ENCODE assay signal across 8 cellular contexts in genomic region chr15:32536507-32537172, GRCh38. TPM values are rescaled to one million over a fixed set of nuclear protein-coding genes. Genes with fewer than 3 reads are reported as not detected.
DNase-seq lines count a peak whose midpoint lies in the region; ATAC-seq and TF ChIP-seq lines count a peak whose summit lies in the region.
"Not testable (repeated sequence)": the region's sequence is repeated elsewhere in the genome, so short reads cannot be mapped to it uniquely, and the experiment has no call there.

No MANE protein-coding gene starts in this region.

- H3K27me3 Mint-ChIP-seq in CD8-positive, alpha-beta memory T cell; T-helper 2 cell treated with Interferon-gamma antibody and Interleukin-4, amounts not matched to agents 5 μg/mL and 100 μg/mL, for 36 hours (ENCODE audit: low read depth): not testable (repeated sequence)

- not testable (repeated sequence) for H3K4me1 ChIP-seq in CD8-positive, alpha-beta memory T cell (ENCODE audit: insufficient read depth, low read length); adipocyte (ENCODE audit: control insufficient read depth, insufficient read depth, low read length)

- peak overlapping the region; percentile 47 for H3K27ac ChIP-seq in CD8-positive, alpha-beta memory T cell (ENCODE audit: low read depth, low read length)
- not testable (repeated sequence) for H3K27ac ChIP-seq in neural cell (ENCODE audit: low read length)

- not testable (repeated sequence) for H3K9me3 ChIP-seq in CD8-positive, alpha-beta memory T cell (ENCODE audit: low read length); adipocyte (ENCODE audit: control insufficient read depth, low read length); neural cell (ENCODE audit: low read length)

- not testable (repeated sequence) for H3K9me2 ChIP-seq in neural cell (ENCODE audit: insufficient read depth, low read length)

- CTCF ChIA-PET in CD8-positive, alpha-beta memory T cell (lab: Charles Lee), result not testable (repeated sequence)

- intact Hi-C loops in Right ventricle myocardium inferior (cut with DNase I), result not testable (repeated sequence)

- ATAC-seq in GM21515 (IDR thresholded peaks at IDR 0.05; ENCODE audit: unreplicated experiment) (peak; percentile 92), HG03439 (IDR thresholded peaks at IDR 0.05; ENCODE audit: unreplicated experiment) (peak; percentile 82), Right ventricle myocardium inferior (peak; percentile 98)

- not testable (repeated sequence) for H3F3A ChIP-seq in neural cell (ENCODE audit: insufficient read depth, low read length, poor library complexity, severe bottlenecking)

- POLR2A ChIA-PET in CD8-positive, alpha-beta memory T cell (lab: Charles Lee), result not testable (repeated sequence)

- H4K20me1 ChIP-seq in neural cell (ENCODE audit: insufficient read depth), result not testable (repeated sequence)

- not testable (repeated sequence) for H3K9me3 Mint-ChIP-seq in CD8-positive, alpha-beta memory T cell; T-helper 2 cell treated with Interferon-gamma antibody and Interleukin-4, amounts not matched to agents 5 μg/mL and 100 μg/mL, for 36 hours

- H3K4me3 Mint-ChIP-seq in CD8-positive, alpha-beta memory T cell, result peak overlapping the region in 6 of 7 donors; percentile 39 to 81 (median 52)
- H3K4me3 Mint-ChIP-seq in T-helper 2 cell treated with Interferon-gamma antibody and Interleukin-4, amounts not matched to agents 5 μg/mL and 100 μg/mL, for 36 hours, result peak overlapping the region; percentile 46

- DNase-seq in CD8-positive, alpha-beta memory T cell, result peak; percentile 3 to 81 (median 65)
- peak; percentile 69 for DNase-seq in T-helper 2 cell treated with Interferon-gamma antibody and Interleukin-4, amounts not matched to agents 5 μg/mL and 100 μg/mL, for 36 hours (ENCODE audit: low spot score)
- DNase-seq in adipocyte (ENCODE audit: low read depth), result peak; percentile 17
- peak; percentile 85 for DNase-seq in Right ventricle myocardium inferior (ENCODE audit: missing footprints)
- DNase-seq in stimulated activated CD8-positive, alpha-beta memory T cell treated with anti-CD3 and anti-CD28 coated beads, Interleukin-2, amount 100 ng/mL, for 1 hour (ENCODE audit: low read depth in 2 of 2), result peak; percentile 0 to 2

- TF ChIP-seq CTCF in neural cell (IDR thresholded peaks at IDR 0.05; ENCODE audit: poor library complexity, severe bottlenecking), result not testable (repeated sequence)

- H3K36me3 ChIP-seq in CD8-positive, alpha-beta memory T cell (ENCODE audit: insufficient read depth, low read length); adipocyte (ENCODE audit: control insufficient read depth, insufficient read depth, low read length, severe bottlenecking); neural cell (ENCODE audit: insufficient read depth, low read length): not testable (repeated sequence)

- not testable (repeated sequence) for H3K27ac Mint-ChIP-seq in CD8-positive, alpha-beta memory T cell; T-helper 2 cell treated with Interferon-gamma antibody and Interleukin-4, amounts not matched to agents 5 μg/mL and 100 μg/mL, for 36 hours

- not testable (repeated sequence) for H3K36me3 Mint-ChIP-seq in CD8-positive, alpha-beta memory T cell; T-helper 2 cell treated with Interferon-gamma antibody and Interleukin-4, amounts not matched to agents 5 μg/mL and 100 μg/mL, for 36 hours (ENCODE audit: low read depth)

- peak overlapping the region; percentile 81 for H3K9ac ChIP-seq in adipocyte (ENCODE audit: low read length)
- not testable (repeated sequence) for H3K9ac ChIP-seq in neural cell (ENCODE audit: low read length)

- not testable (repeated sequence) for H3K4me2 ChIP-seq in neural cell (ENCODE audit: low read length)

- H3K4me3 ChIP-seq in CD8-positive, alpha-beta memory T cell (ENCODE audit: low read length), result not testable (repeated sequence)
- H3K4me3 ChIP-seq in adipocyte (ENCODE audit: low read length), result peak overlapping the region; percentile 76
- peak overlapping the region; percentile 51 for H3K4me3 ChIP-seq in neural cell (ENCODE audit: low read length)

- not testable (repeated sequence) for H2AFZ ChIP-seq in neural cell (ENCODE audit: low read depth, low read length)

- TF ChIP-seq RAD21 in neural cell (conservative IDR thresholded peaks at IDR 0.05), result not testable (repeated sequence)

- not testable (repeated sequence) for H3K27me3 ChIP-seq in CD8-positive, alpha-beta memory T cell (ENCODE audit: insufficient read depth, low read length, poor library complexity, severe bottlenecking); adipocyte (replicated peaks; ENCODE audit: control insufficient read depth, insufficient read depth, low read length); neural cell (ENCODE audit: insufficient read depth, low read depth, low read length)

- TF ChIP-seq EP300 in neural cell (conservative IDR thresholded peaks at IDR 0.05; ENCODE audit: poor library complexity, severe bottlenecking), result not testable (repeated sequence)

- not testable (repeated sequence) for H3K79me2 ChIP-seq in neural cell (replicated peaks; ENCODE audit: insufficient read depth, low read length)

- H3K4me1 Mint-ChIP-seq in CD8-positive, alpha-beta memory T cell; T-helper 2 cell treated with Interferon-gamma antibody and Interleukin-4, amounts not matched to agents 5 μg/mL and 100 μg/mL, for 36 hours (ENCODE audit: low read depth): not testable (repeated sequence)

RNA-seq across cellular contexts. Expression of gene GOLGA8N, which starts 56.6 kb away (rescaled TPM):
- total RNA-seq in CD8-positive, alpha-beta memory T cell, result 1 to 10 TPM in 1 of 2 experiments, under 1 TPM in 1; 0.82 to 1.2 TPM
- polyA plus RNA-seq in CD8-positive, alpha-beta memory T cell, result 0.86 TPM
- 10.3 TPM for total RNA-seq in Right ventricle myocardium inferior
- 0.61 and 0.68 TPM in 2 replicates for polyA plus RNA-seq in neural cell
- 0.35 and 0.97 TPM in 2 replicates for polyA minus RNA-seq in neural cell

Comparison
In these comparisons a context has a peak if more than half of its experiments do, and no peak if none do; other contexts are left out.
1. DNase-seq: peak in every context shown above with its lines; median percentile 85 in Right ventricle myocardium inferior; 69 in T-helper 2 cell treated with Interferon-gamma antibody and Interleukin-4, amounts not matched to agents 5 μg/mL and 100 μg/mL, for 36 hours; 65 in CD8-positive, alpha-beta memory T cell; 17 in adipocyte; 1 in stimulated activated CD8-positive, alpha-beta memory T cell treated with anti-CD3 and anti-CD28 coated beads, Interleukin-2, amount 100 ng/mL, for 1 hour.